ENCODE assay signal across 10 cellular contexts in genomic region chr2:5692561-5693287, GRCh38. TPM values are rescaled to one million over a fixed set of nuclear protein-coding genes. Genes with fewer than 3 reads are reported as not detected.
DNase-seq lines count a peak whose midpoint lies in the region; ATAC-seq and TF ChIP-seq lines count a peak whose summit lies in the region.
"Had no signal": no experiment of that assay in that cellular context is flagged by ENCODE, and none has a peak within 500 bp of the region (broad histone marks: within the 10 kb centered on the region; RNA-seq: fewer than 3 reads in every experiment).

No MANE protein-coding gene starts in this region.

- DNase-seq in AG04450 (ENCODE audit: low read depth, low spot score) (no peak), H4 (ENCODE audit: low spot score) (peak; percentile 10), amniotic epithelial cell (ENCODE audit: low read depth) (peak; percentile 44), kidney tubule cell (ENCODE audit: low spot score) (peak; percentile 20), GOT3 (lab: John Stamatoyannopoulos, UW) (no peak)
- no peak for DNase-seq in stimulated activated CD4-positive, alpha-beta T cell treated with anti-CD3 and anti-CD28 coated beads, Interleukin-4, amount 100 ng/mL, for 24 hours
- DNase-seq in effector memory CD4-positive, alpha-beta T cell, result no peak

- no peak for TF ChIP-seq CTCF in AG04450 (IDR thresholded peaks at IDR 0.05; ENCODE audit: low read depth, low read length)

- no peaks in the 10 kb centered on the region for H3K36me3 ChIP-seq in effector memory CD4-positive, alpha-beta T cell (ENCODE audit: control insufficient read depth, insufficient read depth, low read length)

- H3K27ac ChIP-seq in AG04450 (ENCODE audit: low read depth, low read length), result peak overlapping the region; percentile 39
- H3K27ac ChIP-seq in effector memory CD4-positive, alpha-beta T cell (ENCODE audit: insufficient read depth, low read length, poor library complexity, severe bottlenecking), result no peak overlapping the region

- no peaks in the 10 kb centered on the region; the same call in 1 of the 2 replicates for H3K9me3 ChIP-seq in AG04450 (ENCODE audit: control insufficient read depth, insufficient read depth, low read length)
- H3K9me3 ChIP-seq in effector memory CD4-positive, alpha-beta T cell (ENCODE audit: control insufficient read depth, low read length), result no peaks in the 10 kb centered on the region

- CTCF ChIA-PET in AG04450 (lab: Charles Lee), result interaction anchor here (0.6 to 2.5 kb wide), 4 partner anchors 11 to 223 kb away, joined by 3 to 14 read pairs (median 4); no protein-coding TSS in a partner anchor

- H3K4me1 ChIP-seq in effector memory CD4-positive, alpha-beta T cell (ENCODE audit: control insufficient read depth, insufficient read depth, low read length, poor library complexity, severe bottlenecking), result no peaks in the 10 kb centered on the region

- H3K27me3 ChIP-seq in AG04450 (ENCODE audit: control insufficient read depth, insufficient read depth, low read length), result no peaks in the 10 kb centered on the region
- peaks cover 10% of the 10 kb centered on the region for H3K27me3 ChIP-seq in effector memory CD4-positive, alpha-beta T cell (replicated peaks; ENCODE audit: control insufficient read depth, insufficient read depth, low read length, poor library complexity, severe bottlenecking)

- H3K4me3 ChIP-seq in AG04450 (ENCODE audit: low read depth, low read length), result peak overlapping the region; percentile 78
- no peak overlapping the region for H3K4me3 ChIP-seq in effector memory CD4-positive, alpha-beta T cell (ENCODE audit: insufficient read depth, low read depth, low read length, poor library complexity, severe bottlenecking)
- H3K4me3 ChIP-seq: K562 had no signal

- ATAC-seq in GM19351 (IDR thresholded peaks at IDR 0.05; ENCODE audit: unreplicated experiment), result no peak
- ATAC-seq: K562 had no signal

- POLR2A ChIA-PET in AG04450 (lab: Yijun Ruan, JAX), result interaction anchor here (0.5 to 2.7 kb wide), 5 partner anchors 74 to 652 kb away, joined by 3 to 9 read pairs (median 6); no protein-coding TSS in a partner anchor

RNA-seq across cellular contexts. Expression of gene SOX11, which starts 0.5 kb away (rescaled TPM):
- polyA plus RNA-seq in AG04450 (2011; rRNA removed), result 2.3 and 2.8 TPM in 2 replicates
- polyA minus RNA-seq in AG04450 (2011; rRNA and poly(A)+ RNA removed), result 4.7 and 6.9 TPM in 2 replicates
- 0.86 and 1.8 TPM in 2 replicates for total RNA-seq in H4 (2014; rRNA removed; shearing (Covaris generic))
- total RNA-seq: T-helper 2 cell treated with Interferon-gamma antibody and Interleukin-4, amounts not matched to agents 100 ng/mL and 5 ng/mL, for 36 hours had no signal
- polyA plus RNA-seq: K562 had no signal

Comparison
In these comparisons a context has a peak if more than half of its experiments do, and no peak if none do; other contexts are left out.
1. DNase-seq: peak in H4 (single experiment), amniotic epithelial cell (single experiment) and kidney tubule cell (single experiment); none in AG04450 (single experiment), GOT3 (single experiment), stimulated activated CD4-positive, alpha-beta T cell treated with anti-CD3 and anti-CD28 coated beads, Interleukin-4, amount 100 ng/mL, for 24 hours (single experiment) and effector memory CD4-positive, alpha-beta T cell (0 of 3).